ENCODE assay signal across 12 cellular contexts in genomic region chr5:82676663-82677062, GRCh38.
DNase-seq lines count a peak whose midpoint lies in the region; ATAC-seq, FAIRE-seq and TF ChIP-seq lines count a peak whose summit lies in the region.
"Had no signal": no experiment of that assay in that cellular context is flagged by ENCODE, and none has a peak within 500 bp of the region (broad histone marks: within the 10 kb centered on the region; RNA-seq: fewer than 3 reads in every experiment).

No MANE protein-coding gene starts in this region.

- H3K27ac ChIP-seq in BLaER1 treated with 17β-estradiol and CSF1 and Interleukin-3, amounts not matched to agents 10 nM and 100 nM = no peak overlapping the region
- H3K27ac ChIP-seq: esophagus muscularis mucosa, SK-N-MC had no signal

- H3K9ac ChIP-seq in BLaER1 treated with 17β-estradiol and CSF1 and Interleukin-3, amounts not matched to agents 10 nM and 100 nM = no peak overlapping the region

- H3K36me3 ChIP-seq in BLaER1 treated with 17β-estradiol and CSF1 and Interleukin-3, amounts not matched to agents 10 nM and 100 nM = no peaks in the 10 kb centered on the region
- H3K36me3 ChIP-seq: esophagus muscularis mucosa had no signal

- peaks cover 54% of the 10 kb centered on the region for H3K9me3 Mint-ChIP-seq in T-helper 1 cell treated with Interleukin-12 subunit alpha and Interleukin-12 subunit beta and Interleukin-4 antibody, amounts not matched to agents 30 μg/mL and 1 μg/mL, for 36 hours
- peaks cover 14% of the 10 kb centered on the region for H3K9me3 Mint-ChIP-seq in type B pancreatic cell

- H3K27ac Mint-ChIP-seq in T-helper 1 cell treated with Interleukin-12 subunit alpha and Interleukin-12 subunit beta and Interleukin-4 antibody, amounts not matched to agents 30 μg/mL and 1 μg/mL, for 36 hours = peak overlapping the region; percentile 66
- H3K27ac Mint-ChIP-seq in type B pancreatic cell = no peak overlapping the region

- H3K27me3 ChIP-seq in BLaER1 treated with 17β-estradiol and CSF1 and Interleukin-3, amounts not matched to agents 10 nM and 100 nM = no peaks in the 10 kb centered on the region
- H3K27me3 ChIP-seq: esophagus muscularis mucosa had no signal

- no peak for TF ChIP-seq CTCF in D721Med (IDR thresholded peaks at IDR 0.05; ENCODE audit: insufficient read depth, missing control alignments)
- no peak for TF ChIP-seq CTCF in type B pancreatic cell (conservative IDR thresholded peaks at IDR 0.05)

- peaks cover 26% of the 10 kb centered on the region for H3K4me1 Mint-ChIP-seq in T-helper 1 cell treated with Interleukin-12 subunit alpha and Interleukin-12 subunit beta and Interleukin-4 antibody, amounts not matched to agents 30 μg/mL and 1 μg/mL, for 36 hours (ENCODE audit: low read depth)
- H3K4me1 Mint-ChIP-seq in type B pancreatic cell (ENCODE audit: unreplicated experiment) = peaks cover 14% of the 10 kb centered on the region

- H3K4me1 ChIP-seq in BLaER1 treated with 17β-estradiol and CSF1 and Interleukin-3, amounts not matched to agents 10 nM and 100 nM = peaks cover 0 to 18% (median 10%) of the 10 kb centered on the region in 10 experiments; a peak in 12 of 20 replicates
- H3K4me1 ChIP-seq: esophagus muscularis mucosa had no signal

- no peaks in the 10 kb centered on the region for H3K27me3 Mint-ChIP-seq in T-helper 1 cell treated with Interleukin-12 subunit alpha and Interleukin-12 subunit beta and Interleukin-4 antibody, amounts not matched to agents 30 μg/mL and 1 μg/mL, for 36 hours (ENCODE audit: low read depth)
- no peaks in the 10 kb centered on the region for H3K27me3 Mint-ChIP-seq in type B pancreatic cell

- H3K9me3 ChIP-seq in BLaER1 treated with 17β-estradiol and CSF1 and Interleukin-3, amounts not matched to agents 10 nM and 100 nM (replicated peaks in 1 of 11) = peaks cover 0 to 2% (median 0%) of the 10 kb centered on the region in 11 experiments; a peak in 3 of 22 replicates
- H3K9me3 ChIP-seq: esophagus muscularis mucosa had no signal

- no peaks in the 10 kb centered on the region for H4K20me1 ChIP-seq in BLaER1 treated with 17β-estradiol and CSF1 and Interleukin-3, amounts not matched to agents 10 nM and 100 nM

- H3K36me3 Mint-ChIP-seq in T-helper 1 cell treated with Interleukin-12 subunit alpha and Interleukin-12 subunit beta and Interleukin-4 antibody, amounts not matched to agents 30 μg/mL and 1 μg/mL, for 36 hours (ENCODE audit: low read depth) = peaks cover 33% of the 10 kb centered on the region
- H3K36me3 Mint-ChIP-seq in type B pancreatic cell = no peaks in the 10 kb centered on the region

- no peak for FAIRE-seq in D721Med (lab: Jason Lieb, UNC)

- H3K4me3 Mint-ChIP-seq in T-helper 1 cell treated with Interleukin-12 subunit alpha and Interleukin-12 subunit beta and Interleukin-4 antibody, amounts not matched to agents 30 μg/mL and 1 μg/mL, for 36 hours = peak overlapping the region; percentile 18
- H3K4me3 Mint-ChIP-seq in type B pancreatic cell = no peak overlapping the region

- DNase-seq in HUDEP-2 (lab: John Stamatoyannopoulos, UW; ENCODE audit: unreplicated experiment in 76 of 76) (no peak), D721Med (ENCODE audit: insufficient read length, low spot score) (no peak), type B pancreatic cell (ENCODE audit: extremely low spot score, unreplicated experiment) (no peak)
- DNase-seq: GOT3, NCI-H1436 treated with DMSO at 0.1 percent for 48 hours had no signal

- no peak overlapping the region for H3K4me3 ChIP-seq in BLaER1 treated with 17β-estradiol and CSF1 and Interleukin-3, amounts not matched to agents 10 nM and 100 nM
- H3K4me3 ChIP-seq: esophagus muscularis mucosa, SK-N-MC had no signal

- peak overlapping the region in 10 of 11 experiments; percentile 5 to 52 (median 31); a peak in 14 of 22 replicates for H3K4me2 ChIP-seq in BLaER1 treated with 17β-estradiol and CSF1 and Interleukin-3, amounts not matched to agents 10 nM and 100 nM

- ATAC-seq in GM18868 (IDR thresholded peaks at IDR 0.05; ENCODE audit: unreplicated experiment) (peak; percentile 84), HG02840 (IDR thresholded peaks at IDR 0.05; ENCODE audit: low FRiP score, unreplicated experiment) (peak; percentile 79), HG03175 (IDR thresholded peaks at IDR 0.05; ENCODE audit: unreplicated experiment) (no peak)
